In the genomic region with DNA sequence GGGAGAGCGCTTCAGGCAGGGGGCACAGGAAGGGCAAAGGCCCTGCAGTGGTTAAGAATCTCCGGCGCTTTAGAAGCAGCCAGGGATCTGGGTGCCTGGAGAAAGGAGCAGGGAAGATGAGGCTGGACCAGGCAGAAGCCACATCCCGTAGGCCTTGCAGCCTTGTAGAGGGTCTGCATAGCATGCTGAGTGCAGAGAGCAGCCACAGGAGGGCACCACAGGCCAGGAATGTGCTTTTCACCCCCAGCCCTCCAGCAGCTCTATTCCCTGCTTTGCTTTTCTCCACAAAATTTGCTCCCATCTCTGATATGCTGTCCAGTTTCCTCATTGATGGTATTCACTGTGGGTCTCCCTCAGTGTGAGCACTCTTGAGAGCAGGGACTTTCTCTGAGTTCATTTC, we compare ENCODE assay signal across 8 cellular contexts. TPM values are rescaled to one million over a fixed set of nuclear protein-coding genes. Genes with fewer than 3 reads are reported as not detected.
DNase-seq lines count a peak whose midpoint lies in the region; ATAC-seq and TF ChIP-seq lines count a peak whose summit lies in the region.

No MANE protein-coding gene starts in this region.

- H3K9me3 Mint-ChIP-seq in activated CD4-positive, alpha-beta T cell treated with anti-CD3 and anti-CD28 coated beads for 36 hours (ENCODE audit: low read depth): no peaks in the 10 kb centered on the region

- peaks cover 7% of the 10 kb centered on the region for H3K4me1 Mint-ChIP-seq in activated CD4-positive, alpha-beta T cell treated with anti-CD3 and anti-CD28 coated beads for 36 hours

- H3K9me3 ChIP-seq in liver (ENCODE audit: control insufficient read depth in 4 of 4, low read length in 3 of 4): no peaks in the 10 kb centered on the region

- no peaks in the 10 kb centered on the region for H3K27me3 Mint-ChIP-seq in activated CD4-positive, alpha-beta T cell treated with anti-CD3 and anti-CD28 coated beads for 36 hours

- H3K4me1 ChIP-seq in liver (ENCODE audit: control insufficient read depth in 4 of 4, insufficient read depth in 4 of 4, low read length in 3 of 4): peaks cover 0 to 16% (median 13%) of the 10 kb centered on the region in 4 donors

- no peaks in the 10 kb centered on the region for H3K27me3 ChIP-seq in liver (ENCODE audit: control insufficient read depth in 4 of 4, insufficient read depth in 4 of 4, low read length in 3 of 4)

- CTCF ChIA-PET in activated CD4-positive, alpha-beta T cell treated with anti-CD3 and anti-CD28 coated beads for 36 hours (lab: Charles Lee): interaction anchor here (0.8 to 0.9 kb wide), 2 partner anchors 15 to 54 kb away, joined by 3 to 4 read pairs; a partner anchor contains a TSS

- intact Hi-C loops in activated CD4-positive, alpha-beta T cell treated with anti-CD3 and anti-CD28 coated beads for 36 hours (cut with DNase I, micrococcal nuclease): loop anchor here in 1 of 2 experiments (5.0 kb wide), 1 partner anchor 112 kb away; no protein-coding TSS in a partner anchor

- TF ChIP-seq RAD21 in liver (IDR thresholded peaks at IDR 0.05): peak; percentile 71 to 81

- POLR2A ChIA-PET in activated CD4-positive, alpha-beta T cell treated with anti-CD3 and anti-CD28 coated beads for 36 hours (lab: Charles Lee): no interaction called here

- WGBS in liver: 81% methylated on average over 4 of the region's 4 CpGs

- H3K9ac ChIP-seq in liver (ENCODE audit: low read depth in 1 of 2, low read length in 2 of 2): no peak overlapping the region

- no peak overlapping the region for H3K4me3 Mint-ChIP-seq in activated CD4-positive, alpha-beta T cell treated with anti-CD3 and anti-CD28 coated beads for 36 hours

- H3K27ac ChIP-seq in cingulate gyrus (ENCODE audit: low read depth, low read length) (peak overlapping the region; percentile 80), liver (ENCODE audit: low read depth in 1 of 2, low read length in 2 of 2) (no peak overlapping the region)

- DNase-seq in activated CD4-positive, alpha-beta T cell treated with anti-CD3 and anti-CD28 coated beads for 36 hours: peak; percentile 54
- DNase-seq in activated CD4-positive, alpha-beta T cell treated with anti-CD3 and anti-CD28 coated beads, Interleukin-2, amount 50 U/mL, for 4 hours: no peak
- DNase-seq in RKO (ENCODE audit: low spot score): peak; percentile 39
- no peak for DNase-seq in activated gamma-delta T cell (lab: John Stamatoyannopoulos, UW)

- H3K4me3 ChIP-seq in liver (ENCODE audit: low read depth in 1 of 3, low read length in 3 of 3): no peak overlapping the region

- peaks cover 10% of the 10 kb centered on the region for H3K36me3 Mint-ChIP-seq in activated CD4-positive, alpha-beta T cell treated with anti-CD3 and anti-CD28 coated beads for 36 hours (ENCODE audit: low read depth)

- TF ChIP-seq CTCF in liver (IDR thresholded peaks at IDR 0.05; ENCODE audit: low read depth, low read length, missing input control): peak; percentile 40

- no peak overlapping the region for H3K27ac Mint-ChIP-seq in activated CD4-positive, alpha-beta T cell treated with anti-CD3 and anti-CD28 coated beads for 36 hours

- ATAC-seq in activated CD4-positive, alpha-beta T cell treated with anti-CD3 and anti-CD28 coated beads for 36 hours: peak; percentile 53
- ATAC-seq in HG02798 (IDR thresholded peaks at IDR 0.05; ENCODE audit: poor library complexity, unreplicated experiment) (no peak), HG03097 (IDR thresholded peaks at IDR 0.05; ENCODE audit: low FRiP score, unreplicated experiment) (no peak)

- no peaks in the 10 kb centered on the region for H3K36me3 ChIP-seq in liver (ENCODE audit: control insufficient read depth in 4 of 4, insufficient read depth in 3 of 4, low read depth in 1 of 4, low read length in 3 of 4)

TF ChIP-seq in liver, 16 proteins besides CTCF, POLR2A, EP300 and RAD21:
- peak; percentile 81 for TF ChIP-seq NR2F2 (IDR thresholded peaks at IDR 0.05)
- no peak for TF ChIP-seq TAF1 (conservative IDR thresholded peaks at IDR 0.05)
- TF ChIP-seq SP1 (IDR thresholded peaks at IDR 0.05): no peak

RNA-seq across cellular contexts. Expression of a gene that starts 5.7 kb away (rescaled TPM):
- total RNA-seq in activated CD4-positive, alpha-beta T cell treated with anti-CD3 and anti-CD28 coated beads for 36 hours: 10 to 100 TPM; 13.6 to 14.3 TPM
- total RNA-seq in liver: 1 to 10 TPM in 1 of 2 donors, under 1 TPM in 1; 0.59 to 6.6 TPM
- polyA plus RNA-seq in liver: under 1 TPM; 0.26 to 0.83 TPM

RNA-seq across cellular contexts. Expression of a gene that starts 6.3 kb away (rescaled TPM):
- 1 to 10 TPM; 3.1 to 3.4 TPM for total RNA-seq in activated CD4-positive, alpha-beta T cell treated with anti-CD3 and anti-CD28 coated beads for 36 hours
- 1 to 10 TPM; 1.8 to 2.3 TPM for total RNA-seq in liver
- 1 to 10 TPM; 4.2 to 4.4 TPM for polyA plus RNA-seq in liver

RNA-seq across cellular contexts. Expression of a gene that starts 27.8 kb away (rescaled TPM):
- total RNA-seq in activated CD4-positive, alpha-beta T cell treated with anti-CD3 and anti-CD28 coated beads for 36 hours: under 1 TPM; 0.16 to 0.42 TPM
- 1 to 10 TPM in 1 of 2 donors, under 1 TPM in 1; 0.59 to 1.5 TPM for total RNA-seq in liver
- polyA plus RNA-seq in liver: under 1 TPM; 0.78 to 0.82 TPM

RNA-seq across cellular contexts. Expression of a gene that starts 46.4 kb away (rescaled TPM):
- 10 to 100 TPM; 40.6 to 42.2 TPM for total RNA-seq in activated CD4-positive, alpha-beta T cell treated with anti-CD3 and anti-CD28 coated beads for 36 hours
- 1 to 10 TPM; 6.3 to 8.3 TPM for total RNA-seq in liver
- polyA plus RNA-seq in liver: 10 to 100 TPM in 1 of 2 donors, 1 to 10 TPM in 1; 9.3 to 11.8 TPM

RNA-seq across cellular contexts. Expression of a gene that starts 50.5 kb away (rescaled TPM):
- not detected for total RNA-seq in activated CD4-positive, alpha-beta T cell treated with anti-CD3 and anti-CD28 coated beads for 36 hours
- total RNA-seq in liver: not detected
- not detected for polyA plus RNA-seq in liver

Comparison
In these comparisons a context has a peak if more than half of its experiments do, and no peak if none do; other contexts are left out.
1. DNase-seq: peak in activated CD4-positive, alpha-beta T cell treated with anti-CD3 and anti-CD28 coated beads for 36 hours (single experiment) and RKO (single experiment); none in activated CD4-positive, alpha-beta T cell treated with anti-CD3 and anti-CD28 coated beads, Interleukin-2, amount 50 U/mL, for 4 hours (0 of 2) and activated gamma-delta T cell (single experiment).